Comparison of ENCODE assay signal across 17 cellular contexts in genomic region chr2:148739454-148740105, GRCh38.
"Had no signal": no experiment of that assay in that cellular context is flagged by ENCODE, and none has a peak within 500 bp of the region (broad histone marks: within the 10 kb centered on the region; RNA-seq: fewer than 3 reads in every experiment).

No MANE protein-coding gene starts in this region.

- DNase-seq: activated CD8-positive, alpha-beta memory T cell treated with anti-CD3 and anti-CD28 coated beads for 24 hours; activated CD8-positive, alpha-beta memory T cell treated with anti-CD3 and anti-CD28 coated beads, Interleukin-2, amount 50 U/mL, for 48 hours; activated naive CD8-positive, alpha-beta T cell treated with anti-CD3 and anti-CD28 coated beads for 36 hours; amygdala; dermis blood vessel endothelial cell; effector memory CD4-positive, alpha-beta T cell; esophagus squamous epithelium; left colon; lower lobe of right lung; stimulated activated CD4-positive, alpha-beta T cell treated with anti-CD3 and anti-CD28 coated beads, Interleukin-12 subunit alpha, Interleukin-12 subunit beta, amount 100 ng/mL, for 4 hours; stimulated activated CD4-positive, alpha-beta T cell treated with anti-CD3 and anti-CD28 coated beads, Interleukin-1b, Interleukin-23, amount 100 ng/mL, for 48 hours; stimulated activated CD8-positive, alpha-beta memory T cell treated with anti-CD3 and anti-CD28 coated beads, Interleukin-4, amount 100 ng/mL, for 48 hours; transverse colon; uterus had no signal

- ATAC-seq: activated CD4-positive, CD25-positive, alpha-beta regulatory T cell treated with anti-CD3 and anti-CD28 coated beads, Interleukin-2, amount 50 U/mL, for 24 hours; left colon; lower lobe of right lung had no signal

- H3K9me3 Mint-ChIP-seq: activated naive CD8-positive, alpha-beta T cell treated with anti-CD3 and anti-CD28 coated beads for 36 hours; neural progenitor cell; stimulated activated naive CD8-positive, alpha-beta T cell treated with anti-CD3 and anti-CD28 coated beads, Interleukin-15, Interleukin-2, amounts not matched to agents 100 ng/mL and 50 ng/mL, for 24 hours had no signal

- H3K27me3 Mint-ChIP-seq: activated naive CD8-positive, alpha-beta T cell treated with anti-CD3 and anti-CD28 coated beads for 36 hours; stimulated activated naive CD8-positive, alpha-beta T cell treated with anti-CD3 and anti-CD28 coated beads, Interleukin-15, Interleukin-2, amounts not matched to agents 100 ng/mL and 50 ng/mL, for 24 hours had no signal

- H3K4me3 Mint-ChIP-seq: activated naive CD8-positive, alpha-beta T cell treated with anti-CD3 and anti-CD28 coated beads for 36 hours; neural progenitor cell; stimulated activated naive CD8-positive, alpha-beta T cell treated with anti-CD3 and anti-CD28 coated beads, Interleukin-15, Interleukin-2, amounts not matched to agents 100 ng/mL and 50 ng/mL, for 24 hours had no signal

- H3K27ac Mint-ChIP-seq: activated naive CD8-positive, alpha-beta T cell treated with anti-CD3 and anti-CD28 coated beads for 36 hours; neural progenitor cell; stimulated activated naive CD8-positive, alpha-beta T cell treated with anti-CD3 and anti-CD28 coated beads, Interleukin-15, Interleukin-2, amounts not matched to agents 100 ng/mL and 50 ng/mL, for 24 hours had no signal

- H3K4me1 Mint-ChIP-seq: neural progenitor cell had no signal
